In the genomic region with DNA sequence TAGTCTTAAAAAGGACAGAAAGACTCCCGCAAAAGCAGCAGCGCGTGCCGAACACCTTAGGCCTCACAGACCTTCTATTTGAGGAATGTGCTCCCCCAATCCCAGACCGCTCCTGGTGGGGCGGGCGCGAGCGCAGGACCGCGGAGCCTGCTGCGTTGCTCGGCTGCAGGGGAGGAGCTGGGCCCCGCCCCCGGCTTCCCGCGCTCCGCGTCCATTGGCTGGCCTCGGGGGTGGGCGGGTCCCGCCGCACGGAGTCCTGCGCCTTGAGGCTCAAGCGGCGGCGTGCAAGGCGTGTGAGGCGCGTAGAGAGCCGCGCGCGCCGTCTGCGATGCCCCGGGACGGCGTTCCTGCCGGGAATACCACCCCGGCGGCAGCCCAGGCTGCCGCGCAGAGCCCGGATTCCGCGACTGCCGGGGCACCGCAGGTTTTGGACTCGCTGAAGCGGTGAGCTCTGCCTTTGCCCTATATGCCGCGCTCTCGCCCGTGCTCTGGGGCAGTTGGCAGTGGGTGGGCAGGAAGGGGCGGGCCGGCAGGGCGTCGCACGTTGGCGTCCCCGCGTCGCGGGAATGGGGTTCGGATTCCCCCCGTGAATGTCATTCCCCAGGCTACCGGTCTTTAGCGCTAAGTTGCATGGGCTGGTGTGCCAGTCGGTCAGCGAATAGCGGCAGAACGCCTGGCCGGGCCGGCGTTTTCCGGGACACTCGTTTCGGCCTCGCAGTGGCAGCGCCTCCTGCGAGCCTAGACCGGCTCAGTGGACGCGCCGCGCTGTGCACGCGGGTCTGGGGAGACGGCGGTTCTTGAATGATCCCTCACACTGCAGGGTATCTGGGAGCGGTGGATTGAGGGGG, we compare ENCODE assay signal across 8 cellular contexts. TPM values are rescaled to one million over a fixed set of nuclear protein-coding genes. Genes with fewer than 3 reads are reported as not detected.
A peak's percentile ranks its signal among the peaks of the same experiment; 100 is the strongest.
DNase-seq lines count a peak whose midpoint lies in the region; ATAC-seq and TF ChIP-seq lines count a peak whose summit lies in the region.

No MANE protein-coding gene starts in this region.

- no peak for TF ChIP-seq RAD21 in Ishikawa (IDR thresholded peaks at IDR 0.05; ENCODE audit: low read depth)

- CTCF ChIA-PET in activated naive CD4-positive, alpha-beta T cell treated with anti-CD3 and anti-CD28 coated beads for 36 hours (lab: Charles Lee): interaction anchor here (0.9 to 1.5 kb wide), 4 partner anchors 23 to 70 kb away, joined by 3 to 7 read pairs (median 4); partner anchors contain the start of gene ZNF638

- peaks cover 2% of the 10 kb centered on the region for H3K36me3 Mint-ChIP-seq in activated naive CD4-positive, alpha-beta T cell treated with anti-CD3 and anti-CD28 coated beads for 36 hours (ENCODE audit: low read depth)

- H3K36me3 ChIP-seq in SJSA1 (no peaks in the 10 kb centered on the region), neutrophil (no peaks in the 10 kb centered on the region), stomach smooth muscle (ENCODE audit: control insufficient read depth in 2 of 2, insufficient read depth in 2 of 2, low read length in 2 of 2) (no peaks in the 10 kb centered on the region)

- H3K4me3 Mint-ChIP-seq in activated naive CD4-positive, alpha-beta T cell treated with anti-CD3 and anti-CD28 coated beads for 36 hours: peak overlapping the region; percentile 69

- H3K27me3 ChIP-seq in SJSA1 (replicated peaks) (peaks cover 14% of the 10 kb centered on the region), neutrophil (peaks cover 76% of the 10 kb centered on the region), stomach smooth muscle (ENCODE audit: control insufficient read depth in 1 of 2, insufficient read depth in 2 of 2, low read length in 2 of 2) (peaks cover 10 to 18% of the 10 kb centered on the region in 2 donors)

- H3K4me1 ChIP-seq in SJSA1 (replicated peaks) (peaks cover 17% of the 10 kb centered on the region), neutrophil (ENCODE audit: control insufficient read depth in 1 of 2, insufficient read depth in 1 of 2, low read depth in 1 of 2, low read length in 1 of 2) (peaks cover 20% of the 10 kb centered on the region in 2 experiments), stomach smooth muscle (ENCODE audit: control insufficient read depth, insufficient read depth, low read length) (peaks cover 20% of the 10 kb centered on the region)

- no peaks in the 10 kb centered on the region for H3K9me3 ChIP-seq in SJSA1 (replicated peaks)
- H3K9me3 ChIP-seq in neutrophil: no peaks in the 10 kb centered on the region
- no peaks in the 10 kb centered on the region for H3K9me3 ChIP-seq in stomach smooth muscle (ENCODE audit: control insufficient read depth in 2 of 2, low read length in 2 of 2)

- DNase-seq in DMS79 (lab: John Stamatoyannopoulos, UW): peak; percentile 85
- DNase-seq in SJSA1 (ENCODE audit: low read depth in 1 of 2, low spot score in 2 of 2): peak; percentile 88 to 93
- DNase-seq in activated naive CD4-positive, alpha-beta T cell treated with anti-CD3 and anti-CD28 coated beads for 36 hours: peak; percentile 87
- DNase-seq in germinal center (ENCODE audit: low spot score): peak; percentile 95

- H3K27ac Mint-ChIP-seq in activated naive CD4-positive, alpha-beta T cell treated with anti-CD3 and anti-CD28 coated beads for 36 hours: no peak overlapping the region

- no peaks in the 10 kb centered on the region for H3K9me3 Mint-ChIP-seq in activated naive CD4-positive, alpha-beta T cell treated with anti-CD3 and anti-CD28 coated beads for 36 hours

- H3K27ac ChIP-seq in SJSA1 (peak overlapping the region; percentile 3; the same call in 1 of the 2 replicates), neutrophil (no peak overlapping the region), stomach smooth muscle (ENCODE audit: low read length) (no peak overlapping the region)

- peaks cover 8% of the 10 kb centered on the region for H3K4me1 Mint-ChIP-seq in activated naive CD4-positive, alpha-beta T cell treated with anti-CD3 and anti-CD28 coated beads for 36 hours (ENCODE audit: low read depth)

- H3K4me3 ChIP-seq in SJSA1 (peak overlapping the region; percentile 49), neutrophil (ENCODE audit: low read depth in 1 of 2, low read length in 1 of 2) (peak overlapping the region; percentile 30 to 71), stomach smooth muscle (ENCODE audit: low read length in 2 of 2) (peak overlapping the region; percentile 69 to 75)

- intact Hi-C loops in activated naive CD4-positive, alpha-beta T cell treated with anti-CD3 and anti-CD28 coated beads for 36 hours (cut with micrococcal nuclease): loop anchor here (1.0 to 5.0 kb wide), 5 partner anchors 49 to 254 kb away; partner anchors contain the start of genes PAIP2B and ZNF638

- TF ChIP-seq EP300 in Ishikawa (IDR thresholded peaks at IDR 0.05; ENCODE audit: borderline replicate concordance): no peak

- peak; percentile 97 for ATAC-seq in GM21619 (IDR thresholded peaks at IDR 0.05; ENCODE audit: unreplicated experiment)

- TF ChIP-seq CTCF in neutrophil (IDR thresholded peaks at IDR 0.05): peak; percentile 24

- peaks cover 68% of the 10 kb centered on the region for H3K27me3 Mint-ChIP-seq in activated naive CD4-positive, alpha-beta T cell treated with anti-CD3 and anti-CD28 coated beads for 36 hours (ENCODE audit: low read depth)

- H3K9ac ChIP-seq in stomach smooth muscle (ENCODE audit: low read length in 2 of 2): peak overlapping the region; percentile 13 to 29

TF ChIP-seq in Ishikawa, 13 proteins besides CTCF, POLR2A, EP300 and RAD21:
- TF ChIP-seq CEBPB (IDR thresholded peaks at IDR 0.05): no peak
- TF ChIP-seq ZBTB7A (IDR thresholded peaks at IDR 0.05; ENCODE audit: low read depth): peak; percentile 50; the same call in 1 of the 2 replicates
- no peak for TF ChIP-seq REST (IDR thresholded peaks at IDR 0.05; ENCODE audit: low read depth)
- TF ChIP-seq TEAD4 (IDR thresholded peaks at IDR 0.05): peak; percentile 42
- no peak for TF ChIP-seq CREB1 (IDR thresholded peaks at IDR 0.05; ENCODE audit: low read depth)
- no peak; the same call in 1 of the 2 replicates for TF ChIP-seq TCF12 (IDR thresholded peaks at IDR 0.05; ENCODE audit: low read depth)
- TF ChIP-seq MAX (IDR thresholded peaks at IDR 0.05): peak; percentile 96
- no peak for TF ChIP-seq YY1 (IDR thresholded peaks at IDR 0.05; ENCODE audit: low read depth)
- TF ChIP-seq NFIC (IDR thresholded peaks at IDR 0.05): no peak
- 0 out of 2 replicates have a peak, but pooled peaks have one; percentile 12 for TF ChIP-seq EGR1 (IDR thresholded peaks at IDR 0.05)
- TF ChIP-seq TAF1 (IDR thresholded peaks at IDR 0.05; ENCODE audit: low read depth): no peak
- no peak for TF ChIP-seq USF1 (IDR thresholded peaks at IDR 0.05)
- no peak for TF ChIP-seq FOXM1 (IDR thresholded peaks at IDR 0.05; ENCODE audit: borderline replicate concordance, low read depth)
TF ChIP-seq in Ishikawa: peak in this region for 4.

RNA-seq across cellular contexts. Expression of gene PAIP2B, which starts 49.6 kb away (rescaled TPM):
- total RNA-seq in SJSA1 (2014; rRNA removed; shearing (Covaris generic)): 0.25 and 0.34 TPM in 2 replicates
- total RNA-seq in activated naive CD4-positive, alpha-beta T cell treated with anti-CD3 and anti-CD28 coated beads for 36 hours: 1 to 10 TPM; 3.0 to 3.2 TPM

RNA-seq across cellular contexts. Expression of gene ZNF638, which starts 55.0 kb away (rescaled TPM):
- 98.4 and 99.7 TPM in 2 replicates for total RNA-seq in SJSA1 (2014; rRNA removed; shearing (Covaris generic))
- 10 to 100 TPM; 79.8 to 84.0 TPM for total RNA-seq in activated naive CD4-positive, alpha-beta T cell treated with anti-CD3 and anti-CD28 coated beads for 36 hours
